37 cellular contexts compared by ENCODE assay signal in genomic region chr2:916935-917334, GRCh38. TPM values are rescaled to one million over a fixed set of nuclear protein-coding genes. Genes with fewer than 3 reads are reported as not detected.
"Had no signal": no experiment of that assay in that cellular context is flagged by ENCODE, and none has a peak within 500 bp of the region (broad histone marks: within the 10 kb centered on the region; RNA-seq: fewer than 3 reads in every experiment).

No MANE protein-coding gene starts in this region.

- H3K4me1 ChIP-seq: adrenal gland, ascending aorta, body of pancreas, breast epithelium had no signal

- FAIRE-seq: astrocyte, bronchial epithelial cell had no signal

- H3K9me3 ChIP-seq: adrenal gland, ascending aorta, body of pancreas, breast epithelium had no signal

- H3K4me3 ChIP-seq: adrenal gland, ascending aorta, body of pancreas, breast epithelium, cardiac muscle cell had no signal

- DNase-seq: activated effector memory CD4-positive, alpha-beta T cell treated with anti-CD3 and anti-CD28 coated beads, Interleukin-2, amount 50 U/mL, for 16 hours; activated effector memory CD4-positive, alpha-beta T cell treated with Interleukin-2 at 50 U/mL for 16 hours; activated gamma-delta T cell; activated gamma-delta T cell treated with Interleukin-2 at 50 U/mL for 16 hours; activated naive CD4-positive, alpha-beta T cell; activated naive CD4-positive, alpha-beta T cell treated with anti-CD3 and anti-CD28 coated beads for 36 hours; activated naive CD4-positive, alpha-beta T cell treated with anti-CD3 and anti-CD28 coated beads, Interleukin-2, amount 10 ng/mL, durations not matched to agents 7 days and 5 days; activated naive CD4-positive, alpha-beta T cell treated with anti-CD3 and anti-CD28 coated beads, Interleukin-2, amount 50 U/mL, for 16 hours; activated naive CD4-positive, alpha-beta T cell treated with Interleukin-2 at 50 U/mL for 16 hours; activated naive CD8-positive, alpha-beta T cell treated with anti-CD3 and anti-CD28 coated beads for 36 hours; activated naive CD8-positive, alpha-beta T cell treated with anti-CD3 and anti-CD28 coated beads, Interleukin-2, amount 10 ng/mL, durations not matched to agents 7 days and 5 days; activated naive CD8-positive, alpha-beta T cell treated with anti-CD3 and anti-CD28 coated beads, Interleukin-2, amount 50 U/mL, for 24 hours; activated T-cell treated with anti-CD3 and anti-CD28 coated beads, Interleukin-2, amount 50 U/mL, for 1 hour; activated T-cell treated with anti-CD3 and anti-CD28 coated beads, Interleukin-2, amount 50 U/mL, for 24 hours; activated T-cell treated with anti-CD3 and anti-CD28 coated beads, Interleukin-2, amount 50 U/mL, for 4 hours; activated T-cell treated with anti-CD3 and anti-CD28 coated beads, Interleukin-2, amount 50 U/mL, for 48 hours; activated T-cell treated with anti-CD3 and anti-CD28 coated beads, Interleukin-2, amount 50 U/mL, for 72 hours; adrenal gland; amniotic stem cell; amygdala; anterior cingulate cortex; aorta; body of pancreas; brain microvascular endothelial cell; caudate nucleus; central memory CD4-positive, alpha-beta T cell; cerebellar nuclear complex had no signal

- H3K36me3 ChIP-seq: adrenal gland, ascending aorta, brain microvascular endothelial cell, breast epithelium, cardiac muscle cell had no signal

- ATAC-seq: activated naive CD4-positive, alpha-beta T cell treated with anti-CD3 and anti-CD28 coated beads, Interleukin-2, amount 50 U/mL, for 72 hours; activated naive CD8-positive, alpha-beta T cell treated with anti-CD3 and anti-CD28 coated beads, Interleukin-2, amount 50 U/mL, for 24 hours; activated T-cell treated with anti-CD3 and anti-CD28 coated beads, Interleukin-2, amount 50 U/mL, for 4 hours; activated T-cell treated with anti-CD3 and anti-CD28 coated beads, Interleukin-2, amount 50 U/mL, for 72 hours; activated T-helper 17 cell treated with anti-CD3 and anti-CD28 coated beads, Interleukin-2, amount 50 U/mL, for 72 hours; body of pancreas had no signal

- H3K27ac ChIP-seq: adrenal gland, ascending aorta, body of pancreas, brain microvascular endothelial cell, breast epithelium, cardiac muscle cell had no signal

- H3K27me3 ChIP-seq: adrenal gland, ascending aorta, body of pancreas, brain microvascular endothelial cell, breast epithelium had no signal

RNA-seq across cellular contexts. Expression of gene SNTG2, which starts 33.7 kb away (rescaled TPM):
- total RNA-seq: activated T-helper 1 cell treated with anti-CD3 and anti-CD28 coated beads, Interleukin-12 subunit alpha, Interleukin-12 subunit beta, Interleukin-2, Interleukin-4 antibody, amounts not matched to agents 30 ng/mL and 10 ng/mL and 1 ng/mL, durations not matched to agents 14 hours and 24 hours and 36 hours; activated T-helper 2 cell treated with anti-CD3 and anti-CD28 coated beads, Interferon-gamma antibody, Interleukin-2, Interleukin-4, amounts not matched to agents 10 μg/mL and 5 μg/mL and 100 μg/mL, durations not matched to agents 14 hours and 24 hours and 36 hours; bronchial epithelial cell; chondrocyte had no signal
- polyA plus RNA-seq: aorta had no signal
